ENCODE assay signal across 7 cellular contexts in the genomic region with DNA sequence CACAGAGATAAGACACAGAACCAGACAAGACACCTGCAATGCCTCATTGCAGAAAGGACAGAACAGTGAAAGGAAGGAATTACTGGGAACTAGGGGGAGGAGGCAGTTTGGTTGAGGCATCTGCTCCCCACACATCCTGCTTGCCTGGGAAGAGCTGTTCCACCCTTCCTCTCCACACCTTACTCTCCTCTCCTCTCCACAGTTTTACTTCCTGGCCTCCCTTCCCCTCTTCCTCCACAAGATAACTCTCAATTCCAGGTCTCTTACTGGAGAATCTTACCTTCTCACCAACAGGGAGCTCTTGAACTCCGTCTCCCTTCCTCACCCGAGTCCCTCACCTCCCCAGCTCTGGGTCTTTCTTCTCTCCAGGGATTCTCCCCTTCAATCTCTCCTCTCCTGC. TPM values are rescaled to one million over a fixed set of nuclear protein-coding genes. Genes with fewer than 3 reads are reported as not detected.
DNase-seq lines count a peak whose midpoint lies in the region; ATAC-seq and TF ChIP-seq lines count a peak whose summit lies in the region.
"Had no signal": no experiment of that assay in that cellular context is flagged by ENCODE, and none has a peak within 500 bp of the region (broad histone marks: within the 10 kb centered on the region; RNA-seq: fewer than 3 reads in every experiment).

No MANE protein-coding gene starts in this region.

- DNase-seq in Karpas-422 (no peak), mammary epithelial cell (no peak), prostate gland (ENCODE audit: low spot score) (no peak), SHP77 treated with DMSO at 0.1 percent for 48 hours (lab: John Stamatoyannopoulos, UW) (no peak), activated gamma-delta T cell (lab: John Stamatoyannopoulos, UW) (no peak)

- ATAC-seq in GM18498 (IDR thresholded peaks at IDR 0.05; ENCODE audit: unreplicated experiment), result no peak

- H3K4me1 ChIP-seq in Karpas-422 (ENCODE audit: low read length) (peaks cover 37% of the 10 kb centered on the region), mammary epithelial cell (ENCODE audit: insufficient read depth, low read length) (peaks cover 34% of the 10 kb centered on the region), prostate gland (replicated peaks) (peaks cover 22% of the 10 kb centered on the region)

- CTCF ChIA-PET in mammary epithelial cell (lab: Charles Lee; ENCODE audit: low non-redundant PET), result no interaction called here

- peaks cover 40% of the 10 kb centered on the region for H3K79me2 ChIP-seq in Karpas-422 (ENCODE audit: low read length)
- H3K79me2 ChIP-seq in mammary epithelial cell (ENCODE audit: insufficient read depth, low read length), result peaks cover 74% of the 10 kb centered on the region

- no peaks in the 10 kb centered on the region for H3K9me3 ChIP-seq in Karpas-422 (ENCODE audit: low read length)
- H3K9me3 ChIP-seq in mammary epithelial cell (replicated peaks; ENCODE audit: insufficient read depth, low read length), result no peaks in the 10 kb centered on the region
- no peaks in the 10 kb centered on the region for H3K9me3 ChIP-seq in prostate gland

- intact Hi-C loops in mammary epithelial cell (cut with micrococcal nuclease) (loop anchor here (5.0 to 10.0 kb wide), 3 partner anchors 167 to 451 kb away; partner anchors contain the start of gene PTPRF), prostate gland (cut with DNase I) (loop anchor here (5.0 kb wide), 1 partner anchor 128 kb away; no protein-coding TSS in a partner anchor)

- H3K4me2 ChIP-seq in Karpas-422 (ENCODE audit: low read depth, low read length, poor library complexity, severe bottlenecking), result peak overlapping the region; percentile 95
- H3K4me2 ChIP-seq in mammary epithelial cell (ENCODE audit: insufficient read depth, low read depth, low read length), result peak overlapping the region; percentile 92

- no peaks in the 10 kb centered on the region for H3K9me2 ChIP-seq in Karpas-422 (replicated peaks; ENCODE audit: insufficient read depth, low read length)

- H3K27me3 ChIP-seq in Karpas-422 (ENCODE audit: low read length) (no peaks in the 10 kb centered on the region), mammary epithelial cell (ENCODE audit: insufficient read depth, low read length) (no peaks in the 10 kb centered on the region), prostate gland (replicated peaks; ENCODE audit: insufficient read depth) (no peaks in the 10 kb centered on the region)
- H3K27me3 ChIP-seq: cardiac muscle cell had no signal

- H3K36me3 ChIP-seq in Karpas-422 (ENCODE audit: insufficient read depth, low read length) (peaks cover 30% of the 10 kb centered on the region), mammary epithelial cell (ENCODE audit: insufficient read depth, low read length) (peaks cover 35% of the 10 kb centered on the region), prostate gland (peaks cover 7 to 18% of the 10 kb centered on the region in 2 donors)

- H3K9ac ChIP-seq in Karpas-422 (ENCODE audit: low read length) (peak overlapping the region; percentile 99), mammary epithelial cell (ENCODE audit: insufficient read depth, low read length) (peak overlapping the region; percentile 36)

- TF ChIP-seq POLR2A in prostate gland (IDR thresholded peaks at IDR 0.05), result no peak

- dilution Hi-C loops in mammary epithelial cell (cut with HindIII; ENCODE audit: low sequenced_read_pairs), result no loop called here

- H4K20me1 ChIP-seq in Karpas-422 (ENCODE audit: insufficient read depth, low read depth, low read length) (no peaks in the 10 kb centered on the region; the same call in 1 of the 2 replicates), mammary epithelial cell (ENCODE audit: insufficient read depth, low read length) (no peaks in the 10 kb centered on the region)

- in situ Hi-C loops in mammary epithelial cell (cut with MboI; ENCODE audit: low sequenced_read_pairs in 2 of 2), result no loop called here

- H3K4me3 ChIP-seq in Karpas-422 (ENCODE audit: low read length) (peak overlapping the region; percentile 94), mammary epithelial cell (replicated peaks in 1 of 3; ENCODE audit: insufficient read depth in 1 of 3, low read depth in 2 of 3, low read length in 3 of 3) (peak overlapping the region; percentile 76 to 81 (median 80)), prostate gland (peak overlapping the region in 1 of 2 donors; percentile 66)
- H3K4me3 ChIP-seq: cardiac muscle cell had no signal

- H3K27ac ChIP-seq in Karpas-422 (ENCODE audit: low read length), result peak overlapping the region; percentile 92
- H3K27ac ChIP-seq in mammary epithelial cell (ENCODE audit: insufficient read depth, low read depth, low read length), result no peak overlapping the region
- peak overlapping the region; percentile 89 to 91 for H3K27ac ChIP-seq in prostate gland
- H3K27ac ChIP-seq: cardiac muscle cell had no signal

- no peak for TF ChIP-seq CTCF in mammary epithelial cell (conservative IDR thresholded peaks at IDR 0.05 in 1 of 2, IDR thresholded peaks at IDR 0.05 in 1 of 2; ENCODE audit: extremely low read depth in 1 of 2, insufficient read depth in 1 of 2, low read depth in 1 of 2, low read length in 2 of 2)
- no peak for TF ChIP-seq CTCF in prostate gland (IDR thresholded peaks at IDR 0.05)

- 83% methylated on average over 2 of the region's 2 CpGs for WGBS in mammary epithelial cell (ENCODE audit: low coverage, missing lambda C conversion rate)
- WGBS in prostate gland, result 63% methylated on average over 2 of the region's 2 CpGs

- H2AFZ ChIP-seq in Karpas-422 (ENCODE audit: low read length) (no peak overlapping the region), mammary epithelial cell (ENCODE audit: low read depth, low read length) (no peak overlapping the region)

- BruUV-seq in mammary epithelial cell (replicated peaks; lab: Mats Ljungman, UMichigan), result no TSS peak

RNA-seq across cellular contexts. Expression of gene ELOVL1, which starts 2.1 kb away (rescaled TPM):
- total RNA-seq in Karpas-422 (2014; rRNA removed; shearing (Covaris generic); ENCODE audit: low replicate concordance), result 37.4 and 48.5 TPM in 2 replicates
- total RNA-seq in mammary epithelial cell, result 100 to 1,000 TPM in 1 of 2 donors, 10 to 100 TPM in 1; 34.7 to 137 TPM
- polyA plus RNA-seq in mammary epithelial cell, result 264 TPM
- polyA minus RNA-seq in mammary epithelial cell, result 136 TPM
- 10 to 100 TPM; 48.6 to 62.0 TPM for total RNA-seq in prostate gland

RNA-seq across cellular contexts. Expression of gene CDC20, which starts 6.9 kb away (rescaled TPM):
- 96.9 and 141 TPM in 2 replicates for total RNA-seq in Karpas-422 (2014; rRNA removed; shearing (Covaris generic); ENCODE audit: low replicate concordance)
- 100 to 1,000 TPM in 1 of 2 donors, 1 to 10 TPM in 1; 1.7 to 121 TPM for total RNA-seq in mammary epithelial cell
- 215 TPM for polyA plus RNA-seq in mammary epithelial cell
- 326 TPM for polyA minus RNA-seq in mammary epithelial cell
- total RNA-seq in prostate gland, result 10 to 100 TPM in 1 of 2 donors, 1 to 10 TPM in 1; 2.2 to 14.9 TPM

RNA-seq across cellular contexts. Expression of gene MED8, which starts 23.9 kb away (rescaled TPM):
- total RNA-seq in Karpas-422 (2014; rRNA removed; shearing (Covaris generic); ENCODE audit: low replicate concordance), result 42.5 and 50.7 TPM in 2 replicates
- total RNA-seq in mammary epithelial cell (10 to 100 TPM; 34.7 to 44.3 TPM), prostate gland (10 to 100 TPM; 36.9 to 43.2 TPM)
- polyA plus RNA-seq in mammary epithelial cell, result 20.4 TPM
- 23.8 TPM for polyA minus RNA-seq in mammary epithelial cell

RNA-seq across cellular contexts. Expression of gene SZT2, which starts 24.0 kb away (rescaled TPM):
- 24.9 and 31.3 TPM in 2 replicates for total RNA-seq in Karpas-422 (2014; rRNA removed; shearing (Covaris generic); ENCODE audit: low replicate concordance)
- total RNA-seq in mammary epithelial cell, result 10 to 100 TPM; 31.2 to 50.1 TPM
- 7.6 TPM for polyA plus RNA-seq in mammary epithelial cell
- polyA minus RNA-seq in mammary epithelial cell, result 94.0 TPM
- 10 to 100 TPM; 30.3 to 76.9 TPM for total RNA-seq in prostate gland

RNA-seq across cellular contexts. Expression of gene MPL, which starts 28.1 kb away (rescaled TPM):
- not detected in 2 replicates for total RNA-seq in Karpas-422 (2014; rRNA removed; shearing (Covaris generic); ENCODE audit: low replicate concordance)
- total RNA-seq in mammary epithelial cell (under 1 TPM; 0.17 to 0.49 TPM), prostate gland (not detected)
- 0.07 TPM for polyA plus RNA-seq in mammary epithelial cell
- not detected for polyA minus RNA-seq in mammary epithelial cell
- total RNA-seq: cardiac muscle cell had no signal
- polyA plus RNA-seq: cardiac muscle cell had no signal
